In the genomic region with DNA sequence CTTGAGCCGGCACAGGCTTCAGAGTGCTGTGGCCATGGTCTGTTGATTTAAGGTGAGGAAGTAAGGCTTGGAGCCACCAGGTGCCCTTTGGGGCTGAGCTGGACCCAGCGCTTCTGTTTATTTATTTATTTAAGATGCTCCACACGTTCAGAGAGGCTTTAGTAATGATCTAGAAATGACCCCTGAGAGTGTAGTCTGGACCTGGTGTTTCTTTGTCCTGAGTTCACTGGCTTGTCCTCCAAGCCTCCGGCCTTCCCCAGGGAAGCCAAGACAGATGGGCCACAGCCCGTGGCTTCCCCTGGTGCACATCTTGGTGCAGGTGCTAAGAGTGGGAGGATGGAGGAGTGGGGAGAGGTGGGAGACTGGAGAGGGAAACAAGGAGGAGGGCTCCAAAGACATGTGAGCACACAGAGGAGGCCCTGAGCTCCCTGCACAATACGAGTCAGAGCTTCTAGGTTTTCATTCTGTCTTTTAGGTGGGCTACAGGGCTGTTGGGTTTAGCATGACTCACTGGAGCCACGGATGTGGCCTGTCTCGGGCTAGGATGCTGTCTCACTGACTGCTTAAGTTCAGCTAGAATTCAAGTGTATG, we compare ENCODE assay signal across 12 cellular contexts. TPM values are rescaled to one million over a fixed set of nuclear protein-coding genes. Genes with fewer than 3 reads are reported as not detected.
DNase-seq lines count a peak whose midpoint lies in the region; ATAC-seq, FAIRE-seq and TF ChIP-seq lines count a peak whose summit lies in the region.
"Had no signal": no experiment of that assay in that cellular context is flagged by ENCODE, and none has a peak within 500 bp of the region (broad histone marks: within the 10 kb centered on the region; RNA-seq: fewer than 3 reads in every experiment).

No MANE protein-coding gene starts in this region.

- H3K27ac ChIP-seq in CD4-positive, CD25-positive, alpha-beta regulatory T cell (ENCODE audit: insufficient read depth, low read length, poor library complexity, severe bottlenecking), result no peak overlapping the region
- H3K27ac ChIP-seq in HCT116 (ENCODE audit: low read depth, low read length), result no peak overlapping the region
- H3K27ac ChIP-seq in kidney (ENCODE audit: low read depth in 2 of 2, low read length in 2 of 2), result no peak overlapping the region
- no peak overlapping the region for H3K27ac ChIP-seq in Karpas-422 (ENCODE audit: low read length)
- H3K27ac ChIP-seq: parathyroid adenoma, SJCRH30, thyroid gland had no signal

- H3K4me1 Mint-ChIP-seq in CD4-positive, CD25-positive, alpha-beta regulatory T cell, result peaks cover 0 to 13% (median 6%) of the 10 kb centered on the region in 4 donors

- no peak overlapping the region for H3K27ac Mint-ChIP-seq in CD4-positive, CD25-positive, alpha-beta regulatory T cell

- no peak for TF ChIP-seq RAD21 in HCT116 (IDR thresholded peaks at IDR 0.05; ENCODE audit: low read depth)

- FAIRE-seq in kidney (lab: Jason Lieb, UNC), result no peak
- FAIRE-seq: G401.6 had no signal

- CTCF ChIA-PET in HCT116 (lab: Charles Lee), result no interaction called here

- H3K4me2 ChIP-seq in HCT116 (ENCODE audit: low read length) (peak overlapping the region; percentile 4; the same call in 1 of the 2 replicates), Karpas-422 (ENCODE audit: low read depth, low read length, poor library complexity, severe bottlenecking) (no peak overlapping the region)

- TF ChIP-seq POLR2A in HCT116 (IDR thresholded peaks at IDR 0.05; ENCODE audit: borderline replicate concordance, extremely low read depth, insufficient read depth, insufficient read length), result no peak

- TF ChIP-seq CTCF in HCT116 (IDR thresholded peaks at IDR 0.05 in 2 of 3, conservative IDR thresholded peaks at IDR 0.05 in 1 of 3; ENCODE audit: borderline replicate concordance in 1 of 3, insufficient read depth in 1 of 3, low read depth in 2 of 3, low read length in 2 of 3) (no peak), kidney (IDR thresholded peaks at IDR 0.05; ENCODE audit: borderline replicate concordance, extremely low read depth, insufficient read depth) (no peak)

- peaks cover 0 to 4% (median 0%) of the 10 kb centered on the region in 7 donors for H3K9me3 Mint-ChIP-seq in CD4-positive, CD25-positive, alpha-beta regulatory T cell

- POLR2A ChIA-PET in HCT116 (lab: Charles Lee), result no interaction called here

- no TSS peak for BruUV-seq in HCT116 (replicated peaks; lab: Mats Ljungman, UMichigan)

- no peaks in the 10 kb centered on the region for H3K27me3 ChIP-seq in CD4-positive, CD25-positive, alpha-beta regulatory T cell (ENCODE audit: control insufficient read depth, insufficient read depth, low read length)
- H3K27me3 ChIP-seq in HCT116 (ENCODE audit: insufficient read depth, low read length) (no peaks in the 10 kb centered on the region), Karpas-422 (ENCODE audit: low read length) (no peaks in the 10 kb centered on the region)
- H3K27me3 ChIP-seq: SJCRH30, thyroid gland had no signal

- H3K9me2 ChIP-seq in HCT116 (ENCODE audit: insufficient read depth) (no peaks in the 10 kb centered on the region), Karpas-422 (replicated peaks; ENCODE audit: insufficient read depth, low read length) (no peaks in the 10 kb centered on the region)

- H3K9ac ChIP-seq in HCT116 (ENCODE audit: low read length) (no peak overlapping the region), kidney (ENCODE audit: low read length in 2 of 2) (no peak overlapping the region), Karpas-422 (ENCODE audit: low read length) (no peak overlapping the region)
- H3K9ac ChIP-seq: parathyroid adenoma had no signal

- H3K79me2 ChIP-seq in HCT116 (ENCODE audit: insufficient read depth, low read length), result no peaks in the 10 kb centered on the region
- no peaks in the 10 kb centered on the region for H3K79me2 ChIP-seq in Karpas-422 (ENCODE audit: low read length)
- H3K79me2 ChIP-seq: parathyroid adenoma had no signal

- no peaks in the 10 kb centered on the region for H3K36me3 ChIP-seq in CD4-positive, CD25-positive, alpha-beta regulatory T cell (ENCODE audit: control insufficient read depth, insufficient read depth, low read length)
- H3K36me3 ChIP-seq in HCT116 (ENCODE audit: control insufficient read depth in 1 of 2, insufficient read depth in 2 of 2, low read length in 2 of 2) (no peaks in the 10 kb centered on the region), kidney (ENCODE audit: control insufficient read depth in 1 of 2, insufficient read depth in 2 of 2, low read length in 2 of 2) (no peaks in the 10 kb centered on the region), Karpas-422 (ENCODE audit: insufficient read depth, low read length) (no peaks in the 10 kb centered on the region)
- H3K36me3 ChIP-seq: SJCRH30, thyroid gland had no signal

- DNase-seq in CD4-positive, CD25-positive, alpha-beta regulatory T cell, result peak in 1 of 3 donors; percentile 76
- DNase-seq in HCT116 (ENCODE audit: low read depth, low spot score) (no peak), kidney (peak; percentile 26), Karpas-422 (no peak), NCI-H1048 (lab: John Stamatoyannopoulos, UW) (no peak), NCI-H1436 (lab: John Stamatoyannopoulos, UW) (no peak)
- peak; percentile 64 for DNase-seq in activated CD8-positive, alpha-beta memory T cell treated with anti-CD3 and anti-CD28 coated beads, Interleukin-2, amount 50 U/mL, for 48 hours
- DNase-seq: SJCRH30, thyroid gland had no signal

- no peaks in the 10 kb centered on the region for H3K9me3 ChIP-seq in CD4-positive, CD25-positive, alpha-beta regulatory T cell (ENCODE audit: control insufficient read depth in 2 of 2, low read length in 2 of 2)
- H3K9me3 ChIP-seq in HCT116 (ENCODE audit: control insufficient read depth in 1 of 2, insufficient read depth in 1 of 2, low read depth in 1 of 2, low read length in 2 of 2) (no peaks in the 10 kb centered on the region), kidney (ENCODE audit: control insufficient read depth in 1 of 2, low read length in 2 of 2) (peaks cover 0 to 3% of the 10 kb centered on the region in 2 donors), Karpas-422 (ENCODE audit: low read length) (no peaks in the 10 kb centered on the region; the same call in 1 of the 2 replicates)
- H3K9me3 ChIP-seq: SJCRH30, thyroid gland had no signal

- H3K4me1 ChIP-seq in CD4-positive, CD25-positive, alpha-beta regulatory T cell (ENCODE audit: control insufficient read depth, insufficient read depth, low read length, poor library complexity, severe bottlenecking), result peaks cover 6% of the 10 kb centered on the region
- H3K4me1 ChIP-seq in HCT116 (ENCODE audit: control insufficient read depth in 1 of 2, insufficient read depth in 2 of 2, low read length in 2 of 2), result peaks cover 9 to 50% of the 10 kb centered on the region in 2 experiments
- H3K4me1 ChIP-seq in kidney (ENCODE audit: control insufficient read depth in 1 of 2, insufficient read depth in 1 of 2, low read depth in 1 of 2, low read length in 2 of 2), result no peaks in the 10 kb centered on the region
- H3K4me1 ChIP-seq in Karpas-422 (ENCODE audit: low read length), result no peaks in the 10 kb centered on the region
- H3K4me1 ChIP-seq: parathyroid adenoma, SJCRH30 had no signal

- H3K27me3 Mint-ChIP-seq in CD4-positive, CD25-positive, alpha-beta regulatory T cell, result peaks cover 4% of the 10 kb centered on the region

- H3K4me3 ChIP-seq in CD4-positive, CD25-positive, alpha-beta regulatory T cell (ENCODE audit: low read depth, low read length), result no peak overlapping the region
- H3K4me3 ChIP-seq in HCT116 (replicated peaks in 1 of 2; ENCODE audit: low read depth in 1 of 2, low read length in 2 of 2), result no peak overlapping the region
- no peak overlapping the region for H3K4me3 ChIP-seq in kidney (ENCODE audit: low read length in 2 of 2)
- H3K4me3 ChIP-seq in Karpas-422 (ENCODE audit: low read length), result no peak overlapping the region
- H3K4me3 ChIP-seq: SJCRH30, thyroid gland had no signal

- H2AFZ ChIP-seq in HCT116 (ENCODE audit: low read depth, low read length, poor library complexity, severe bottlenecking) (no peak overlapping the region), Karpas-422 (ENCODE audit: low read length) (no peak overlapping the region)
- H2AFZ ChIP-seq: parathyroid adenoma had no signal

- H3K36me3 Mint-ChIP-seq in CD4-positive, CD25-positive, alpha-beta regulatory T cell, result no peaks in the 10 kb centered on the region

- H3K4me3 Mint-ChIP-seq in CD4-positive, CD25-positive, alpha-beta regulatory T cell, result peak overlapping the region in 1 of 4 donors; percentile 28

- intact Hi-C loops in HCT116 (cut with micrococcal nuclease) (no loop called here), kidney (cut with DNase I) (no loop called here)

- peak; percentile 49 to 59 for ATAC-seq in CD4-positive, CD25-positive, alpha-beta regulatory T cell (ENCODE audit: low read depth in 2 of 2)
- no peak for ATAC-seq in HCT116
- no peak for ATAC-seq in GM18858 (IDR thresholded peaks at IDR 0.05; ENCODE audit: unreplicated experiment)

- no peaks in the 10 kb centered on the region for H4K20me1 ChIP-seq in HCT116 (ENCODE audit: insufficient read depth)
- H4K20me1 ChIP-seq in Karpas-422 (ENCODE audit: insufficient read depth, low read depth, low read length), result no peaks in the 10 kb centered on the region

- RAD21 ChIA-PET in HCT116 (lab: Charles Lee; ENCODE audit: low non-redundant PET in 1 of 2, low total read pairs in 2 of 2, uncharacterized antibody in 2 of 2, unreplicated experiment in 2 of 2), result no interaction called here

TF ChIP-seq in HCT116, 20 proteins besides CTCF, POLR2A, EP300 and RAD21 (continues in another document):
- no peak for TF ChIP-seq ATF3 (IDR thresholded peaks at IDR 0.05)
- no peak for TF ChIP-seq EZH2 (IDR thresholded peaks at IDR 0.05)
- TF ChIP-seq ZFX (IDR thresholded peaks at IDR 0.05), result no peak
- TF ChIP-seq SP1 (IDR thresholded peaks at IDR 0.05; ENCODE audit: low read depth), result no peak
- no peak for TF ChIP-seq ZNF274 (IDR thresholded peaks at IDR 0.05; ENCODE audit: low read depth, low read length)
- TF ChIP-seq CBX3 (IDR thresholded peaks at IDR 0.05; ENCODE audit: low read depth), result no peak
- TF ChIP-seq SRF (IDR thresholded peaks at IDR 0.05; ENCODE audit: low read depth), result no peak
- no peak for TF ChIP-seq YY1 (IDR thresholded peaks at IDR 0.05; ENCODE audit: extremely low read depth, insufficient replicate concordance, low read depth, low read length)

RNA-seq across cellular contexts. Expression of gene AHRR, which starts 56.9 kb away (rescaled TPM):
- total RNA-seq in CD4-positive, CD25-positive, alpha-beta regulatory T cell, result 4.5 TPM
- polyA plus RNA-seq in CD4-positive, CD25-positive, alpha-beta regulatory T cell, result under 1 TPM; 0.20 to 0.82 (median 0.62) TPM
- total RNA-seq in HCT116 (2021; ENCODE audit: unreplicated experiment), result 12.7 TPM
- 2.5 and 3.2 TPM in 2 replicates for polyA plus RNA-seq in HCT116 (2012)
- 1.7 TPM for total RNA-seq in kidney
- polyA plus RNA-seq in kidney (ENCODE audit: insufficient read depth, low read depth, low replicate concordance), result 0.71 TPM
- 2.5 and 2.6 TPM in 2 replicates for total RNA-seq in Karpas-422 (2014; rRNA removed; shearing (Covaris generic); ENCODE audit: low replicate concordance)

Comparison
In these comparisons a context has a peak if more than half of its experiments do, and no peak if none do; other contexts are left out.
1. ATAC-seq: peak in CD4-positive, CD25-positive, alpha-beta regulatory T cell (2 of 2); none in HCT116 (single experiment) and GM18858 (single experiment).
2. DNase-seq: peak in activated CD8-positive, alpha-beta memory T cell treated with anti-CD3 and anti-CD28 coated beads, Interleukin-2, amount 50 U/mL, for 48 hours (single experiment) and kidney (single experiment); none in HCT116 (single experiment), Karpas-422 (single experiment), NCI-H1048 (single experiment) and NCI-H1436 (single experiment).